1 cellular context compared by ENCODE assay signal in the genomic region with DNA sequence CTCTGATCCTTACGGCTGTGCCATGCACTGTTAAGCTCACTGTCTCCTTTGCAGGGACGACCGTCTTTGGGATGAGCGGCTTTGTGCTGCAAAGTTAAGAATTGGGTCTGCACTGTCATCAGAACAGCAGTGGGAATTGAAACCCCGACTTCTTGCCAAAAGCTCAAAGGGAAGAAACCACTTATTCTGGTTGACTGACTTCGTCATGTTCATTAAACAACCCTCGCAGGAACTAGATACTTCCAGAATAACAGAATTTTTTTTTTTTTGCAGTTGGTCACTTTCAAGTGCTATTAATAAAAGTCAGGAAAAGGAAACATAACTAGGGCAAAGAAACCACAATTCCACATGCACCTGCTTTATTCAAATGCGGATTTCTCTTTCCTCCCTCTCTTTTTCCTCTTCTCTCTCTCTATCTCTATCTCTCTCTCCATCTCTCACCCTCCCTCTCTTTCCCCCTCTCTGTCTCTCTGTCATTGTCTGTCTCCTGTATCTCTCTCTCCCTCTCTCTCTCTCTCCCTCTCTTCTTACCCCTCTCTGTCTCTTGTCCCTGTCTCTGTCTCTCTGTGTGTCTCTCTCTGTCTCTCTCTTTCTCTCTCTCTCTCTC.
A peak's percentile ranks its signal among the peaks of the same experiment; 100 is the strongest.
TF ChIP-seq lines count a peak whose summit lies in the region.

No MANE protein-coding gene starts in this region.

TF ChIP-seq in GM12878, 131 proteins besides CTCF, POLR2A, EP300 and RAD21 (continued from another document and continues in another):
- TF ChIP-seq, protein P1, sequence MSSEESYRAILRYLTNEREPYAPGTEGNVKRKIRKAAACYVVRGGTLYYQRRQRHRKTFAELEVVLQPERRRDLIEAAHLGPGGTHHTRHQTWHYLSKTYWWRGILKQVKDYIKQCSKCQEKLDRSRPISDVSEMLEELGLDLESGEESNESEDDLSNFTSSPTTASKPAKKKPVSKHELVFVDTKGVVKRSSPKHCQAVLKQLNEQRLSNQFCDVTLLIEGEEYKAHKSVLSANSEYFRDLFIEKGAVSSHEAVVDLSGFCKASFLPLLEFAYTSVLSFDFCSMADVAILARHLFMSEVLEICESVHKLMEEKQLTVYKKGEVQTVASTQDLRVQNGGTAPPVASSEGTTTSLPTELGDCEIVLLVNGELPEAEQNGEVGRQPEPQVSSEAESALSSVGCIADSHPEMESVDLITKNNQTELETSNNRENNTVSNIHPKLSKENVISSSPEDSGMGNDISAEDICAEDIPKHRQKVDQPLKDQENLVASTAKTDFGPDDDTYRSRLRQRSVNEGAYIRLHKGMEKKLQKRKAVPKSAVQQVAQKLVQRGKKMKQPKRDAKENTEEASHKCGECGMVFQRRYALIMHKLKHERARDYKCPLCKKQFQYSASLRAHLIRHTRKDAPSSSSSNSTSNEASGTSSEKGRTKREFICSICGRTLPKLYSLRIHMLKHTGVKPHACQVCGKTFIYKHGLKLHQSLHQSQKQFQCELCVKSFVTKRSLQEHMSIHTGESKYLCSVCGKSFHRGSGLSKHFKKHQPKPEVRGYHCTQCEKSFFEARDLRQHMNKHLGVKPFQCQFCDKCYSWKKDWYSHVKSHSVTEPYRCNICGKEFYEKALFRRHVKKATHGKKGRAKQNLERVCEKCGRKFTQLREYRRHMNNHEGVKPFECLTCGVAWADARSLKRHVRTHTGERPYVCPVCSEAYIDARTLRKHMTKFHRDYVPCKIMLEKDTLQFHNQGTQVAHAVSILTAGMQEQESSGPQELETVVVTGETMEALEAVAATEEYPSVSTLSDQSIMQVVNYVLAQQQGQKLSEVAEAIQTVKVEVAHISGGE (CRISPR knock-in tag; IDR thresholded peaks at IDR 0.05) = no peak
- TF ChIP-seq POLR2AphosphoS5 (IDR thresholded peaks at IDR 0.05; ENCODE audit: low read length) (no peak), TCF3 (IDR thresholded peaks at IDR 0.05; ENCODE audit: borderline replicate concordance, insufficient read depth, low read depth, low read length) (0 out of 2 replicates have a peak, but pooled peaks have one; percentile 14), SMAD1 (IDR thresholded peaks at IDR 0.05; ENCODE audit: low read depth, partially characterized antibody) (peak; percentile 36), RFX5 (IDR thresholded peaks at IDR 0.05; ENCODE audit: low read depth, low read length) (no peak), SRF (IDR thresholded peaks at IDR 0.05; ENCODE audit: low read depth in 2 of 2, low read length in 2 of 2) (no peak), CHD1 (IDR thresholded peaks at IDR 0.05; ENCODE audit: low read depth, low read length) (no peak), PAX5 (IDR thresholded peaks at IDR 0.05; ENCODE audit: borderline replicate concordance, low read depth, low read length) (peak; percentile 86), IRF4 (IDR thresholded peaks at IDR 0.05; ENCODE audit: low read depth, low read length) (peak; percentile 30; the same call in 1 of the 2 replicates), ZSCAN29 (IDR thresholded peaks at IDR 0.05) (peak; percentile 73; the same call in 1 of the 2 replicates), GABPA (IDR thresholded peaks at IDR 0.05; ENCODE audit: low read depth) (no peak), SMAD5 (IDR thresholded peaks at IDR 0.05; ENCODE audit: low read depth) (no peak), ZNF622 (IDR thresholded peaks at IDR 0.05) (no peak), KDM1A (IDR thresholded peaks at IDR 0.05; ENCODE audit: borderline replicate concordance) (no peak), JUNB (IDR thresholded peaks at IDR 0.05) (no peak), ZZZ3 (IDR thresholded peaks at IDR 0.05; ENCODE audit: control insufficient read depth, insufficient read length, low read depth) (peak; percentile 64), JUND (IDR thresholded peaks at IDR 0.05; ENCODE audit: low read depth, low read length) (no peak), CBX3 (IDR thresholded peaks at IDR 0.05; ENCODE audit: borderline replicate concordance, low read depth) (no peak), CHD2 (IDR thresholded peaks at IDR 0.05; ENCODE audit: borderline replicate concordance, low read depth, low read length) (no peak), ZNF274 (IDR thresholded peaks at IDR 0.05; ENCODE audit: insufficient read depth, insufficient read length) (no peak), PBX3 (IDR thresholded peaks at IDR 0.05; ENCODE audit: insufficient replicate concordance, low read depth, low read length) (no peak), CREM (IDR thresholded peaks at IDR 0.05; ENCODE audit: low read depth) (peak; percentile 41; the same call in 1 of the 2 replicates), KAT2A (conservative IDR thresholded peaks at IDR 0.05; ENCODE audit: control insufficient read depth, low read depth, low read length) (no peak), LARP7 (IDR thresholded peaks at IDR 0.05) (no peak), MEF2A (IDR thresholded peaks at IDR 0.05; ENCODE audit: insufficient read depth, low read depth, low read length) (peak; percentile 88), FOXK2 (IDR thresholded peaks at IDR 0.05) (no peak), IKZF2 (IDR thresholded peaks at IDR 0.05) (peak; percentile 98), ETV6 (conservative IDR thresholded peaks at IDR 0.05 in 1 of 2, IDR thresholded peaks at IDR 0.05 in 1 of 2; ENCODE audit: borderline replicate concordance in 1 of 2, low read depth in 1 of 2) (peak in 1 of 2 experiments; percentile 91; a peak in 2 of 4 replicates), KLF5 (IDR thresholded peaks at IDR 0.05; ENCODE audit: partially characterized antibody) (no peak), RBBP5 (conservative IDR thresholded peaks at IDR 0.05) (no peak), MTA3 (IDR thresholded peaks at IDR 0.05; ENCODE audit: borderline replicate concordance, low read length) (peak; percentile 75; the same call in 1 of the 2 replicates), CREB1 (IDR thresholded peaks at IDR 0.05; ENCODE audit: low read depth) (0 out of 2 replicates have a peak, but pooled peaks have one; percentile 25), SIX5 (IDR thresholded peaks at IDR 0.05; ENCODE audit: low read depth, low read length, severe bottlenecking) (no peak), MYC (IDR thresholded peaks at IDR 0.05; ENCODE audit: insufficient read depth, insufficient read length, insufficient replicate concordance, low read length, severe bottlenecking) (no peak), NR2C1 (IDR thresholded peaks at IDR 0.05) (no peak), SREBF1 (IDR thresholded peaks at IDR 0.05; ENCODE audit: low read length) (no peak), BACH1 (IDR thresholded peaks at IDR 0.05; ENCODE audit: borderline replicate concordance) (peak; percentile 37; the same call in 1 of the 2 replicates), E4F1 (IDR thresholded peaks at IDR 0.05; ENCODE audit: borderline replicate concordance, partially characterized antibody) (no peak), SIN3A (IDR thresholded peaks at IDR 0.05; ENCODE audit: low read depth, low read length) (no peak), POU2F2 (IDR thresholded peaks at IDR 0.05; ENCODE audit: borderline replicate concordance, low read depth, low read length) (peak; percentile 63; the same call in 1 of the 3 replicates), NR2F1 (conservative IDR thresholded peaks at IDR 0.05) (0 out of 2 replicates have a peak, but pooled peaks have one; percentile 32), MEF2B (IDR thresholded peaks at IDR 0.05; ENCODE audit: partially characterized antibody, poor library complexity, severe bottlenecking) (peak; percentile 75), ZBED1 (IDR thresholded peaks at IDR 0.05; ENCODE audit: borderline replicate concordance) (no peak)
- TF ChIP-seq, protein P2, sequence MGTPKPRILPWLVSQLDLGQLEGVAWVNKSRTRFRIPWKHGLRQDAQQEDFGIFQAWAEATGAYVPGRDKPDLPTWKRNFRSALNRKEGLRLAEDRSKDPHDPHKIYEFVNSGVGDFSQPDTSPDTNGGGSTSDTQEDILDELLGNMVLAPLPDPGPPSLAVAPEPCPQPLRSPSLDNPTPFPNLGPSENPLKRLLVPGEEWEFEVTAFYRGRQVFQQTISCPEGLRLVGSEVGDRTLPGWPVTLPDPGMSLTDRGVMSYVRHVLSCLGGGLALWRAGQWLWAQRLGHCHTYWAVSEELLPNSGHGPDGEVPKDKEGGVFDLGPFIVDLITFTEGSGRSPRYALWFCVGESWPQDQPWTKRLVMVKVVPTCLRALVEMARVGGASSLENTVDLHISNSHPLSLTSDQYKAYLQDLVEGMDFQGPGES (IDR thresholded peaks at IDR 0.05) = no peak
- TF ChIP-seq, protein P3, sequence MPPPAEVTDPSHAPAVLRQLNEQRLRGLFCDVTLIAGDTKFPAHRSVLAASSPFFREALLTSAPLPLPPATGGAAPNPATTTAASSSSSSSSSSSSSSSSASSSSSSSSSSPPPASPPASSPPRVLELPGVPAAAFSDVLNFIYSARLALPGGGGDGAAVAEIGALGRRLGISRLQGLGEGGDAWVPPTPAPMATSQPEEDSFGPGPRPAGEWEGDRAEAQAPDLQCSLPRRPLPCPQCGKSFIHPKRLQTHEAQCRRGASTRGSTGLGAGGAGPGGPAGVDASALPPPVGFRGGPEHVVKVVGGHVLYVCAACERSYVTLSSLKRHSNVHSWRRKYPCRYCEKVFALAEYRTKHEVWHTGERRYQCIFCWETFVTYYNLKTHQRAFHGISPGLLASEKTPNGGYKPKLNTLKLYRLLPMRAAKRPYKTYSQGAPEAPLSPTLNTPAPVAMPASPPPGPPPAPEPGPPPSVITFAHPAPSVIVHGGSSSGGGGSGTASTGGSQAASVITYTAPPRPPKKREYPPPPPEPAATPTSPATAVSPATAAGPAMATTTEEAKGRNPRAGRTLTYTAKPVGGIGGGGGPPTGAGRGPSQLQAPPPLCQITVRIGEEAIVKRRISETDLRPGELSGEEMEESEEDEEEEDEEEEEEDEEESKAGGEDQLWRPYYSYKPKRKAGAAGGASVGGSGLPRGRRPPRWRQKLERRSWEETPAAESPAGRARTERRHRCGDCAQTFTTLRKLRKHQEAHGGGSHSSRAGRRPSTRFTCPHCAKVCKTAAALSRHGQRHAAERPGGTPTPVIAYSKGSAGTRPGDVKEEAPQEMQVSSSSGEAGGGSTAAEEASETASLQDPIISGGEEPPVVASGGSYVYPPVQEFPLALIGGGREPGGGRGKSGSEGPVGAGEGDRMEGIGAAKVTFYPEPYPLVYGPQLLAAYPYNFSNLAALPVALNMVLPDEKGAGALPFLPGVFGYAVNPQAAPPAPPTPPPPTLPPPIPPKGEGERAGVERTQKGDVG (CRISPR knock-in tag; IDR thresholded peaks at IDR 0.05) = no peak
- TF ChIP-seq, protein P4, sequence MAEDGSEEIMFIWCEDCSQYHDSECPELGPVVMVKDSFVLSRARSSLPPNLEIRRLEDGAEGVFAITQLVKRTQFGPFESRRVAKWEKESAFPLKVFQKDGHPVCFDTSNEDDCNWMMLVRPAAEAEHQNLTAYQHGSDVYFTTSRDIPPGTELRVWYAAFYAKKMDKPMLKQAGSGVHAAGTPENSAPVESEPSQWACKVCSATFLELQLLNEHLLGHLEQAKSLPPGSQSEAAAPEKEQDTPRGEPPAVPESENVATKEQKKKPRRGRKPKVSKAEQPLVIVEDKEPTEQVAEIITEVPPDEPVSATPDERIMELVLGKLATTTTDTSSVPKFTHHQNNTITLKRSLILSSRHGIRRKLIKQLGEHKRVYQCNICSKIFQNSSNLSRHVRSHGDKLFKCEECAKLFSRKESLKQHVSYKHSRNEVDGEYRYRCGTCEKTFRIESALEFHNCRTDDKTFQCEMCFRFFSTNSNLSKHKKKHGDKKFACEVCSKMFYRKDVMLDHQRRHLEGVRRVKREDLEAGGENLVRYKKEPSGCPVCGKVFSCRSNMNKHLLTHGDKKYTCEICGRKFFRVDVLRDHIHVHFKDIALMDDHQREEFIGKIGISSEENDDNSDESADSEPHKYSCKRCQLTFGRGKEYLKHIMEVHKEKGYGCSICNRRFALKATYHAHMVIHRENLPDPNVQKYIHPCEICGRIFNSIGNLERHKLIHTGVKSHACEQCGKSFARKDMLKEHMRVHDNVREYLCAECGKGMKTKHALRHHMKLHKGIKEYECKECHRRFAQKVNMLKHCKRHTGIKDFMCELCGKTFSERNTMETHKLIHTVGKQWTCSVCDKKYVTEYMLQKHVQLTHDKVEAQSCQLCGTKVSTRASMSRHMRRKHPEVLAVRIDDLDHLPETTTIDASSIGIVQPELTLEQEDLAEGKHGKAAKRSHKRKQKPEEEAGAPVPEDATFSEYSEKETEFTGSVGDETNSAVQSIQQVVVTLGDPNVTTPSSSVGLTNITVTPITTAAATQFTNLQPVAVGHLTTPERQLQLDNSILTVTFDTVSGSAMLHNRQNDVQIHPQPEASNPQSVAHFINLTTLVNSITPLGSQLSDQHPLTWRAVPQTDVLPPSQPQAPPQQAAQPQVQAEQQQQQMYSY (CRISPR knock-in tag; IDR thresholded peaks at IDR 0.05) = no peak
- TF ChIP-seq, protein P5, sequence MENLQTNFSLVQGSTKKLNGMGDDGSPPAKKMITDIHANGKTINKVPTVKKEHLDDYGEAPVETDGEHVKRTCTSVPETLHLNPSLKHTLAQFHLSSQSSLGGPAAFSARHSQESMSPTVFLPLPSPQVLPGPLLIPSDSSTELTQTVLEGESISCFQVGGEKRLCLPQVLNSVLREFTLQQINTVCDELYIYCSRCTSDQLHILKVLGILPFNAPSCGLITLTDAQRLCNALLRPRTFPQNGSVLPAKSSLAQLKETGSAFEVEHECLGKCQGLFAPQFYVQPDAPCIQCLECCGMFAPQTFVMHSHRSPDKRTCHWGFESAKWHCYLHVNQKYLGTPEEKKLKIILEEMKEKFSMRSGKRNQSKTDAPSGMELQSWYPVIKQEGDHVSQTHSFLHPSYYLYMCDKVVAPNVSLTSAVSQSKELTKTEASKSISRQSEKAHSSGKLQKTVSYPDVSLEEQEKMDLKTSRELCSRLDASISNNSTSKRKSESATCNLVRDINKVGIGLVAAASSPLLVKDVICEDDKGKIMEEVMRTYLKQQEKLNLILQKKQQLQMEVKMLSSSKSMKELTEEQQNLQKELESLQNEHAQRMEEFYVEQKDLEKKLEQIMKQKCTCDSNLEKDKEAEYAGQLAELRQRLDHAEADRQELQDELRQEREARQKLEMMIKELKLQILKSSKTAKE (IDR thresholded peaks at IDR 0.05; ENCODE audit: low read depth, poor library complexity, severe bottlenecking) = peak; percentile 78
